Comparison of ENCODE assay signal across 8 cellular contexts in genomic region chr1:181033799-181034391, GRCh38. TPM values are rescaled to one million over a fixed set of nuclear protein-coding genes. Genes with fewer than 3 reads are reported as not detected.
DNase-seq lines count a peak whose midpoint lies in the region; ATAC-seq, FAIRE-seq and TF ChIP-seq lines count a peak whose summit lies in the region.

Gene MR1, plus strand, starts transcription at chr1:181033983. Its CDS starts 25 bp downstream, at chr1:181034008.

- peak within 1 kb of the TSS; percentile 98 for H3K27ac Mint-ChIP-seq in activated CD8-positive, alpha-beta memory T cell treated with anti-CD3 and anti-CD28 coated beads, Interleukin-2, amount 10 ng/mL, durations not matched to agents 7 days and 5 days
- peak within 1 kb of the TSS; percentile 99 for H3K27ac Mint-ChIP-seq in stimulated activated naive B cell treated with anti-CD40 and anti-IgM and Interleukin-4, amounts not matched to agents 10 μg/mL and 1 μg/mL and 100 μg/mL, for 72 hours

- no peak for FAIRE-seq in bronchial epithelial cell (lab: Jason Lieb, UNC)

- peaks cover 1% of the 10 kb centered on the region for H3K36me3 ChIP-seq in bronchial epithelial cell (ENCODE audit: control insufficient read depth, insufficient read depth, low read length)
- no peaks in the 10 kb centered on the region for H3K36me3 ChIP-seq in kidney epithelial cell (ENCODE audit: control insufficient read depth, insufficient read depth, low read length)

- H3K4me3 ChIP-seq in bronchial epithelial cell (ENCODE audit: low read depth, low read length) = peak within 1 kb of the TSS; percentile 44
- H3K4me3 ChIP-seq in kidney epithelial cell (ENCODE audit: low read depth, low read length) = peak within 1 kb of the TSS; percentile 9

- H3K27me3 ChIP-seq in bronchial epithelial cell (ENCODE audit: control insufficient read depth, insufficient read depth, low read length) (no peaks in the 10 kb centered on the region), kidney epithelial cell (ENCODE audit: control insufficient read depth, insufficient read depth, low read length) (no peaks in the 10 kb centered on the region)

- peak; percentile 60 for DNase-seq in activated CD8-positive, alpha-beta memory T cell treated with anti-CD3 and anti-CD28 coated beads, Interleukin-2, amount 10 ng/mL, durations not matched to agents 7 days and 5 days
- no peak for DNase-seq in activated CD8-positive, alpha-beta memory T cell treated with anti-CD3 and anti-CD28 coated beads, Interleukin-2, amount 50 U/mL, for 4 hours
- DNase-seq in HUDEP-2 (lab: John Stamatoyannopoulos, UW; ENCODE audit: unreplicated experiment in 76 of 76) = peak in 47 of 76 experiments; percentile 7 to 91 (median 72)
- DNase-seq in SK-N-DZ (ENCODE audit: low spot score) = peak; percentile 66
- peak; percentile 89 for DNase-seq in bronchial epithelial cell (ENCODE audit: low read depth)
- DNase-seq in kidney epithelial cell (ENCODE audit: low read depth) = peak; percentile 69
- peak; percentile 46 for DNase-seq in stimulated activated naive B cell treated with anti-CD40 and anti-IgM and Interleukin-4, amounts not matched to agents 10 μg/mL and 1 μg/mL and 100 μg/mL, for 72 hours

- TF ChIP-seq CTCF in bronchial epithelial cell (IDR thresholded peaks at IDR 0.05; ENCODE audit: insufficient read depth, low read length, severe bottlenecking) (no peak), kidney epithelial cell (IDR thresholded peaks at IDR 0.05; ENCODE audit: insufficient read depth, low read length, poor library complexity, severe bottlenecking) (no peak)

- no peaks in the 10 kb centered on the region for H3K9me3 Mint-ChIP-seq in activated CD8-positive, alpha-beta memory T cell treated with anti-CD3 and anti-CD28 coated beads, Interleukin-2, amount 10 ng/mL, durations not matched to agents 7 days and 5 days (ENCODE audit: low read depth)
- no peaks in the 10 kb centered on the region for H3K9me3 Mint-ChIP-seq in stimulated activated naive B cell treated with anti-CD40 and anti-IgM and Interleukin-4, amounts not matched to agents 10 μg/mL and 1 μg/mL and 100 μg/mL, for 72 hours

- H3K27me3 Mint-ChIP-seq in activated CD8-positive, alpha-beta memory T cell treated with anti-CD3 and anti-CD28 coated beads, Interleukin-2, amount 10 ng/mL, durations not matched to agents 7 days and 5 days = no peaks in the 10 kb centered on the region
- H3K27me3 Mint-ChIP-seq in stimulated activated naive B cell treated with anti-CD40 and anti-IgM and Interleukin-4, amounts not matched to agents 10 μg/mL and 1 μg/mL and 100 μg/mL, for 72 hours = no peaks in the 10 kb centered on the region

- peak; percentile 98 for ATAC-seq in activated CD8-positive, alpha-beta memory T cell treated with anti-CD3 and anti-CD28 coated beads, Interleukin-2, amount 10 ng/mL, durations not matched to agents 7 days and 5 days
- ATAC-seq in GM21576 (IDR thresholded peaks at IDR 0.05; ENCODE audit: unreplicated experiment) = peak; percentile 92
- ATAC-seq in stimulated activated naive B cell treated with anti-CD40 and anti-IgM and Interleukin-4, amounts not matched to agents 10 μg/mL and 1 μg/mL and 100 μg/mL, for 72 hours (replicated peaks) = peak; percentile 97 to 98

- CTCF ChIA-PET in activated CD8-positive, alpha-beta memory T cell treated with anti-CD3 and anti-CD28 coated beads, Interleukin-2, amount 10 ng/mL, durations not matched to agents 7 days and 5 days (lab: Charles Lee) = interaction anchor here (0.8 to 9.5 kb wide), 12 partner anchors 9 to 152 kb away, joined by 3 to 133 read pairs (median 4); partner anchors contain the start of gene STX6

- peak within 1 kb of the TSS; percentile 92 for H3K4me3 Mint-ChIP-seq in activated CD8-positive, alpha-beta memory T cell treated with anti-CD3 and anti-CD28 coated beads, Interleukin-2, amount 10 ng/mL, durations not matched to agents 7 days and 5 days
- peak within 1 kb of the TSS; percentile 87 to 88 for H3K4me3 Mint-ChIP-seq in stimulated activated naive B cell treated with anti-CD40 and anti-IgM and Interleukin-4, amounts not matched to agents 10 μg/mL and 1 μg/mL and 100 μg/mL, for 72 hours

- peaks cover 55% of the 10 kb centered on the region for H3K4me1 Mint-ChIP-seq in activated CD8-positive, alpha-beta memory T cell treated with anti-CD3 and anti-CD28 coated beads, Interleukin-2, amount 10 ng/mL, durations not matched to agents 7 days and 5 days
- peaks cover 41 to 62% of the 10 kb centered on the region in 2 donors for H3K4me1 Mint-ChIP-seq in stimulated activated naive B cell treated with anti-CD40 and anti-IgM and Interleukin-4, amounts not matched to agents 10 μg/mL and 1 μg/mL and 100 μg/mL, for 72 hours

- peaks cover 12% of the 10 kb centered on the region for H3K36me3 Mint-ChIP-seq in activated CD8-positive, alpha-beta memory T cell treated with anti-CD3 and anti-CD28 coated beads, Interleukin-2, amount 10 ng/mL, durations not matched to agents 7 days and 5 days
- H3K36me3 Mint-ChIP-seq in stimulated activated naive B cell treated with anti-CD40 and anti-IgM and Interleukin-4, amounts not matched to agents 10 μg/mL and 1 μg/mL and 100 μg/mL, for 72 hours = peaks cover 18 to 27% of the 10 kb centered on the region in 2 donors

RNA-seq across cellular contexts. Expression of gene MR1, which starts in this region (rescaled TPM):
- 10 to 100 TPM; 38.7 to 41.2 TPM for total RNA-seq in activated CD8-positive, alpha-beta memory T cell treated with anti-CD3 and anti-CD28 coated beads, Interleukin-2, amount 10 ng/mL, durations not matched to agents 7 days and 5 days
- 0.07 and 0.42 TPM in 2 replicates for polyA plus RNA-seq in SK-N-DZ (2014; cell fraction: cytosol; rRNA removed)
- polyA plus RNA-seq in SK-N-DZ (2014; cell fraction: nucleus; rRNA removed) = 0.05 TPM in 1 of 2 replicates, not detected in the other
- 14.7 and 23.8 TPM in 2 replicates for total RNA-seq in bronchial epithelial cell
- 2.5 and 3.1 TPM in 2 replicates for total RNA-seq in kidney epithelial cell
